8 cellular contexts compared by ENCODE assay signal in genomic region chr1:96721053-96721381, GRCh38. TPM values are rescaled to one million over a fixed set of nuclear protein-coding genes. Genes with fewer than 3 reads are reported as not detected.
A peak's percentile ranks its signal among the peaks of the same experiment; 100 is the strongest.
DNase-seq lines count a peak whose midpoint lies in the region; ATAC-seq, FAIRE-seq and TF ChIP-seq lines count a peak whose summit lies in the region.

No MANE protein-coding gene starts in this region.

- peak overlapping the region; percentile 99 for H3K9ac ChIP-seq in PC-3 (ENCODE audit: low read length)

- H3K27ac ChIP-seq in PC-3 (ENCODE audit: low read length) (no peak overlapping the region), esophagus muscularis mucosa (replicated peaks in 1 of 4) (peak overlapping the region; percentile 93 to 96 (median 95))

- no peak for DNase-seq in GM12892 (ENCODE audit: insufficient read length)
- DNase-seq in HCEC 1CT = peak; percentile 26
- DNase-seq in PC-3 = peak; percentile 23
- DNase-seq in esophagus muscularis mucosa (ENCODE audit: extremely low spot score) = no peak
- DNase-seq in renal cortical epithelial cell (ENCODE audit: low read depth) = peak; percentile 21
- DNase-seq in A172 (ENCODE audit: low spot score) = no peak
- DNase-seq in stimulated activated naive CD4-positive, alpha-beta T cell (lab: John Stamatoyannopoulos, UW) = no peak
- DNase-seq in H4 (ENCODE audit: low spot score) = no peak

- H3K9me3 ChIP-seq in PC-3 (ENCODE audit: low read length) = no peaks in the 10 kb centered on the region
- no peaks in the 10 kb centered on the region for H3K9me3 ChIP-seq in esophagus muscularis mucosa

- no peak for TF ChIP-seq EP300 in esophagus muscularis mucosa (IDR thresholded peaks at IDR 0.05)

- H4K20me1 ChIP-seq in PC-3 (ENCODE audit: low read length) = no peaks in the 10 kb centered on the region

- peak overlapping the region; percentile 93 for H3K4me2 ChIP-seq in PC-3 (ENCODE audit: low read length)

- 17% methylated on average over 4 of the region's 4 CpGs for WGBS in esophagus muscularis mucosa

- CTCF ChIA-PET in PC-3 (lab: Charles Lee) = no interaction called here

- POLR2A ChIA-PET in PC-3 (lab: Charles Lee; ENCODE audit: unreplicated experiment) = no interaction called here

- peak; percentile 3; the same call in 1 of the 2 replicates for ATAC-seq in PC-3

- H3K4me1 ChIP-seq in PC-3 (ENCODE audit: insufficient read depth, low read length) (peaks cover 21% of the 10 kb centered on the region), esophagus muscularis mucosa (peaks cover 9 to 35% (median 29%) of the 10 kb centered on the region in 4 donors)

- H3K79me2 ChIP-seq in PC-3 (ENCODE audit: low read length) = peaks cover 41% of the 10 kb centered on the region

- H3K4me3 ChIP-seq in PC-3 (ENCODE audit: low read length) = peak overlapping the region; percentile 96
- peak overlapping the region; percentile 86 to 97 (median 92) for H3K4me3 ChIP-seq in esophagus muscularis mucosa

- H2AFZ ChIP-seq in PC-3 (ENCODE audit: low read length) = peak overlapping the region; percentile 98

- TF ChIP-seq POLR2A in GM12892 (IDR thresholded peaks at IDR 0.05; ENCODE audit: low read depth, low read length) = no peak
- TF ChIP-seq POLR2A in esophagus muscularis mucosa (IDR thresholded peaks at IDR 0.05; ENCODE audit: low read depth) = no peak

- no peaks in the 10 kb centered on the region for H3K9me2 ChIP-seq in PC-3 (replicated peaks; ENCODE audit: low read length)

- H3K27me3 ChIP-seq in PC-3 (ENCODE audit: low read length) (peaks cover 5% of the 10 kb centered on the region; the same call in 1 of the 2 replicates), esophagus muscularis mucosa (no peaks in the 10 kb centered on the region)

- intact Hi-C loops in PC-3 (cut with micrococcal nuclease) (no loop called here), esophagus muscularis mucosa (cut with DNase I) (loop anchor here (5.0 kb wide), 2 partner anchors 124 to 179 kb away; no protein-coding TSS in a partner anchor)

- peak; percentile 46 for FAIRE-seq in GM12892 (lab: Jason Lieb, UNC)

- no TSS peak for BruUV-seq in PC-3 (replicated peaks; lab: Mats Ljungman, UMichigan)

- no peaks in the 10 kb centered on the region for H3F3A ChIP-seq in PC-3 (ENCODE audit: low read length, unreplicated experiment)

- TF ChIP-seq CTCF in PC-3 (conservative IDR thresholded peaks at IDR 0.05; ENCODE audit: low read depth, low read length) (no peak), esophagus muscularis mucosa (IDR thresholded peaks at IDR 0.05) (no peak)

- H3K36me3 ChIP-seq in PC-3 (ENCODE audit: low read depth, low read length) (peaks cover 7% of the 10 kb centered on the region; the same call in 1 of the 2 replicates), esophagus muscularis mucosa (peaks cover 0 to 18% (median 5%) of the 10 kb centered on the region in 4 donors)

RNA-seq across cellular contexts. Expression of gene PTBP2, which starts 0.6 kb away (rescaled TPM):
- 10.6 TPM for polyA plus RNA-seq in GM12892 (2012; ENCODE audit: missing spikeins)
- total RNA-seq in PC-3 (2014; rRNA removed) (14.6 and 18.6 TPM in 2 replicates), esophagus muscularis mucosa (100 to 1,000 TPM in 1 of 4 donors, 10 to 100 TPM in 3; 66.9 to 111 (median 82.8) TPM), renal cortical epithelial cell (17.4 and 43.6 TPM in 2 replicates)
- 11.8 and 12.4 TPM in 2 replicates for total RNA-seq in A172 (2014; rRNA removed; shearing (Covaris generic))
- total RNA-seq in H4 (2014; rRNA removed; shearing (Covaris generic)) = 4.5 and 10.3 TPM in 2 replicates

Comparison
In these comparisons a context has a peak if more than half of its experiments do, and no peak if none do; other contexts are left out.
1. DNase-seq: peak in HCEC 1CT (single experiment), PC-3 (single experiment) and renal cortical epithelial cell (single experiment); none in GM12892 (single experiment), esophagus muscularis mucosa (single experiment), A172 (single experiment), stimulated activated naive CD4-positive, alpha-beta T cell (0 of 6) and H4 (single experiment).